ENCODE assay signal across 1 cellular context in the genomic region with DNA sequence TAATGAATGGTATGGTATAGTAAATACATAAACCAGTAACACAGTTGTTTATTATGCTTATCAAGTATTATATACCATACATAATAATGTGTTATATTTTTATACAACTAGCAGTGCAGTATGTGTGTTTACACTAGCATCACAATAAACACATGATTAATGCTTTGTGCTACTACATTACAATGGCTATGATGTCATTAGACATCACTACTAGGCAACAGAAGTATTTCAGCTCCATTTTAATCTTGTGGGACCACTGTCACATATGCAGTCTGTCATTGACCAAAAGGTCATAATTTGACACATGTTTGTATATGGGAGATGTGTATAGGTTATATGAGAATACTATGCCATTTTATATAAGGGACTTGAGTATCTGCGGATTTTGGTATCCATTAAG.
TF ChIP-seq lines count a peak whose summit lies in the region.

No MANE protein-coding gene starts in this region.

TF ChIP-seq in IMR-90, 13 proteins besides CTCF, POLR2A, EP300 and RAD21 (continued from another document):
- TF ChIP-seq, protein P1, sequence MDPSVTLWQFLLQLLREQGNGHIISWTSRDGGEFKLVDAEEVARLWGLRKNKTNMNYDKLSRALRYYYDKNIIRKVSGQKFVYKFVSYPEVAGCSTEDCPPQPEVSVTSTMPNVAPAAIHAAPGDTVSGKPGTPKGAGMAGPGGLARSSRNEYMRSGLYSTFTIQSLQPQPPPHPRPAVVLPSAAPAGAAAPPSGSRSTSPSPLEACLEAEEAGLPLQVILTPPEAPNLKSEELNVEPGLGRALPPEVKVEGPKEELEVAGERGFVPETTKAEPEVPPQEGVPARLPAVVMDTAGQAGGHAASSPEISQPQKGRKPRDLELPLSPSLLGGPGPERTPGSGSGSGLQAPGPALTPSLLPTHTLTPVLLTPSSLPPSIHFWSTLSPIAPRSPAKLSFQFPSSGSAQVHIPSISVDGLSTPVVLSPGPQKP (IDR thresholded peaks at IDR 0.05; ENCODE audit: borderline replicate concordance, low read depth, low read length), result no peak
- TF ChIP-seq CHD1 (IDR thresholded peaks at IDR 0.05; ENCODE audit: low read depth, low read length), result no peak
- no peak for TF ChIP-seq RFX5 (IDR thresholded peaks at IDR 0.05; ENCODE audit: low read depth, low read length)
- TF ChIP-seq, protein P2, sequence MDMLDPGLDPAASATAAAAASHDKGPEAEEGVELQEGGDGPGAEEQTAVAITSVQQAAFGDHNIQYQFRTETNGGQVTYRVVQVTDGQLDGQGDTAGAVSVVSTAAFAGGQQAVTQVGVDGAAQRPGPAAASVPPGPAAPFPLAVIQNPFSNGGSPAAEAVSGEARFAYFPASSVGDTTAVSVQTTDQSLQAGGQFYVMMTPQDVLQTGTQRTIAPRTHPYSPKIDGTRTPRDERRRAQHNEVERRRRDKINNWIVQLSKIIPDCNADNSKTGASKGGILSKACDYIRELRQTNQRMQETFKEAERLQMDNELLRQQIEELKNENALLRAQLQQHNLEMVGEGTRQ (IDR thresholded peaks at IDR 0.05; ENCODE audit: low read depth, low read length), result no peak
- TF ChIP-seq CEBPB (IDR thresholded peaks at IDR 0.05; ENCODE audit: low read depth, low read length), result no peak
- TF ChIP-seq SMC3 (IDR thresholded peaks at IDR 0.05; ENCODE audit: low read depth, low read length), result no peak
- no peak for TF ChIP-seq MXI1 (IDR thresholded peaks at IDR 0.05; ENCODE audit: borderline replicate concordance, low read depth, low read length)
